ENCODE assay signal across 8 cellular contexts in the genomic region with DNA sequence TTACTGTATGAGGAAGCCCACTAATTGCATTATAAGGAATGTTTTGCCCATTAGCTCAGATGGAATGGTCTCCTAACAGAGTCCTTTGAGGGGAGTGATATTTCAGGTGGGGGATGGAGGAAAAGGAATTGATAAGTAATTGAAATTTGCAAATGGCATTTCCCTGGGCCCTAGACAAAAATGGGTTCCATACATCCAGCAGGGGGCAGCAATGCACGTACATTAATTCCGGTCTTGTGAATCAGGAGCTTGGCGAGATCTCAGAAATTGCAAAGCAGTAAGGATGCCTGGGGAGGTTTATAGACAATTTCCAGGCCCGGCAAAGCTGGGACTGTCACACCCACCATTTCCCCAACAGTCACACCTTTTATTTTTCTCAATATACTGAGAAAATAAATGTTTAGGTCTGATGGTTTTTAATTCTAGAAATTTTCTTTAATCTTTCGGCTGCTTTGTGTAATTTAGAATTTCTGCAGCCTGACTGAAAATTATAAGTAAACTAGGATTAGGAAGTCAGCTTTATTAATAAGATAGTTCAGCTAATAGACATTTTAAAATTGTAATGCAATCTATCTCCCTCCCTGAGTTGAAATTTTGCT.
DNase-seq lines count a peak whose midpoint lies in the region; ATAC-seq and TF ChIP-seq lines count a peak whose summit lies in the region.

No MANE protein-coding gene starts in this region.

- no peak overlapping the region for H3K27ac ChIP-seq in OCI-LY1 (ENCODE audit: low read depth, low read length, poor library complexity, severe bottlenecking)

- ATAC-seq in GM21390 (IDR thresholded peaks at IDR 0.05; ENCODE audit: unreplicated experiment), result no peak

- no peaks in the 10 kb centered on the region for H3K9me2 ChIP-seq in OCI-LY1 (ENCODE audit: low read depth, low read length)

- H3F3A ChIP-seq in OCI-LY1 (ENCODE audit: insufficient read depth, low read length), result no peaks in the 10 kb centered on the region

- no peaks in the 10 kb centered on the region for H3K36me3 ChIP-seq in OCI-LY1 (ENCODE audit: insufficient read depth, low read length)

- peaks cover 5% of the 10 kb centered on the region for H3K4me1 ChIP-seq in OCI-LY1 (ENCODE audit: insufficient read depth, low read length, severe bottlenecking)

- no peak overlapping the region for H3K27ac Mint-ChIP-seq in activated T-cell treated with anti-CD3 and anti-CD28 coated beads, Interleukin-2, amount 50 U/mL, for 24 hours

- H4K20me1 ChIP-seq in OCI-LY1 (ENCODE audit: insufficient read depth, low read length), result no peaks in the 10 kb centered on the region

- peak; percentile 2 for DNase-seq in activated T-cell treated with anti-CD3 and anti-CD28 coated beads for 1 hour (ENCODE audit: low read depth)
- no peak for DNase-seq in activated T-cell treated with anti-CD3 and anti-CD28 coated beads, Interleukin-2, amount 50 U/mL, for 24 hours
- peak; percentile 70 for DNase-seq in HT-29 (ENCODE audit: low spot score)
- peak; percentile 59 for DNase-seq in amniotic stem cell (lab: John Stamatoyannopoulos, UW)
- DNase-seq in hepatic stellate cell (ENCODE audit: low spot score), result peak; percentile 65
- peak; percentile 46 for DNase-seq in skeletal muscle cell (ENCODE audit: low read depth)

- H3K27me3 Mint-ChIP-seq in activated T-cell treated with anti-CD3 and anti-CD28 coated beads, Interleukin-2, amount 50 U/mL, for 24 hours, result no peaks in the 10 kb centered on the region

- H3K9me3 Mint-ChIP-seq in activated T-cell treated with anti-CD3 and anti-CD28 coated beads, Interleukin-2, amount 50 U/mL, for 24 hours, result no peaks in the 10 kb centered on the region

- no peaks in the 10 kb centered on the region for H3K27me3 ChIP-seq in OCI-LY1 (ENCODE audit: insufficient read depth, low read length)

- H3K9ac ChIP-seq in OCI-LY1 (ENCODE audit: low read length), result no peak overlapping the region

- H2AFZ ChIP-seq in OCI-LY1 (ENCODE audit: low read length), result no peak overlapping the region

- H3K4me3 ChIP-seq in OCI-LY1 (ENCODE audit: low read depth, low read length, poor library complexity, severe bottlenecking), result no peak overlapping the region
- H3K4me3 ChIP-seq in skeletal muscle cell (ENCODE audit: low read depth, low read length), result no peak overlapping the region

- no peaks in the 10 kb centered on the region for H3K4me1 Mint-ChIP-seq in activated T-cell treated with anti-CD3 and anti-CD28 coated beads, Interleukin-2, amount 50 U/mL, for 24 hours (ENCODE audit: low read depth)

- peak; percentile 72 for TF ChIP-seq CTCF in OCI-LY1 (IDR thresholded peaks at IDR 0.05; ENCODE audit: low read length)

- H3K36me3 Mint-ChIP-seq in activated T-cell treated with anti-CD3 and anti-CD28 coated beads, Interleukin-2, amount 50 U/mL, for 24 hours (ENCODE audit: low read depth), result no peaks in the 10 kb centered on the region

- no peak overlapping the region for H3K4me2 ChIP-seq in OCI-LY1 (ENCODE audit: low read length)

- no peak overlapping the region for H3K4me3 Mint-ChIP-seq in activated T-cell treated with anti-CD3 and anti-CD28 coated beads, Interleukin-2, amount 50 U/mL, for 24 hours

- no peaks in the 10 kb centered on the region for H3K79me2 ChIP-seq in OCI-LY1 (ENCODE audit: insufficient read depth, low read length)

- H3K9me3 ChIP-seq in OCI-LY1 (ENCODE audit: low read length), result peaks cover 17% of the 10 kb centered on the region
